ENCODE assay signal across 9 cellular contexts in the genomic region with DNA sequence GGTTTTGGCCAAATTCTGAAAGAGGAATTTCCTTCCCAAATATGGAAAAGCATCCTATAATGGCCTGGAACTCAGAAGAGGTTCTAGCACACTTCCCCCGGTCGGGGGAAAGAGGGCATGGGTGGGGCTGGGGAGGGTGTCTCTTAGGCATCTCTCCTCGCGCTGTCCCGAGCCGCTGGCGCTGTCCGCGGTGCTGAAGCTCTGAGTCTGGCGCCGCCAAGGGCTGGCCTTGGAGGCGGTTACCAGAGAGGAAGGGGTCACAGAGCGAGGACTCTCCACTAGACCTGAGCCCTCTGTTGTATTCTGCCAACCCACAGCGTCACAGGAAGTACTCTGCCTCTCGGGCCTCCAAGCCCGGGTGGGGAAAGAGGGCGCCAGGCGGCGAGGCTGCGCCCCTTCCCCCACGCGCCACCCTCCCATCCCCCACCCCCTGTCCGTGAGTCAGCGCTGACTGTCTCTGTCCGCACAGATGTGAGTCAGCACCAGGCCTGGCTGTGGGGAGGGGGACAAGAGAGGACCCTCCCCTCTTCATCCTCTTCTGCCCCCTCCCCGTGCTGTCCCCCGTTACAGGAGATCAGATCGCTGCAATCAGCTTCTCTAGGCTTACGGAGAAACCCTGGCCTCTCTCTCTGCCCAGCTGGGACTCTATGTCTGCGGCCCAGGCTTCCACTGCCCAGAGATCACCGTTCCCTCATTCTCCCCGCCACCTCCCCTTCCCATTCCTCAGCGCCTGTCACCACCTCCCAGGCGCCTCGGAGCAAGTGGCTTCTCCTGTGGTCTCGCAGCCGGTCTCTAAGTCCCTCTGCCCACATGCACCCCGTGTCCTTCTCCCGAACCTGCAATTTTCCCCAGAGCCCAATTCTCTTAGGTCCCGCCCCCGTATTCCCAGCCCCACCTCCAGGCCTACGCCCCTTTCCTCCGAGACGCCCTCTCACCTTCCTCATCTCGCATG. TPM values are rescaled to one million over a fixed set of nuclear protein-coding genes. Genes with fewer than 3 reads are reported as not detected.
DNase-seq lines count a peak whose midpoint lies in the region; ATAC-seq and TF ChIP-seq lines count a peak whose summit lies in the region.
"Had no signal": no experiment of that assay in that cellular context is flagged by ENCODE, and none has a peak within 500 bp of the region (broad histone marks: within the 10 kb centered on the region; RNA-seq: fewer than 3 reads in every experiment).

No MANE protein-coding gene starts in this region.

- H3K79me1 ChIP-seq in IMR-90 (ENCODE audit: low read depth in 1 of 2, low read length in 2 of 2) = no peaks in the 10 kb centered on the region

- in situ Hi-C loops in IMR-90 (cut with MboI; ENCODE audit: low sequenced_read_pairs) = no loop called here

- peak overlapping the region; percentile 32 for H2BK120ac ChIP-seq in IMR-90 (ENCODE audit: low read depth, low read length)

- ATAC-seq in IMR-90 (ENCODE audit: low read depth) (peak; percentile 98), GM19324 (IDR thresholded peaks at IDR 0.05; ENCODE audit: low FRiP score, unreplicated experiment) (no peak)

- no peaks in the 10 kb centered on the region for H3K36me3 Mint-ChIP-seq in T-helper 2 cell treated with Interferon-gamma antibody and Interleukin-4, amounts not matched to agents 5 μg/mL and 100 μg/mL, for 36 hours (ENCODE audit: low read depth)

- H3K4me1 Mint-ChIP-seq in T-helper 2 cell treated with Interferon-gamma antibody and Interleukin-4, amounts not matched to agents 5 μg/mL and 100 μg/mL, for 36 hours (ENCODE audit: low read depth) = no peaks in the 10 kb centered on the region

- H3K56ac ChIP-seq in IMR-90 (ENCODE audit: extremely low read depth, insufficient read depth, low read length) = no peak overlapping the region

- no peak overlapping the region for H3K4me3 Mint-ChIP-seq in T-helper 2 cell treated with Interferon-gamma antibody and Interleukin-4, amounts not matched to agents 5 μg/mL and 100 μg/mL, for 36 hours

- H3K18ac ChIP-seq in IMR-90 (ENCODE audit: low read depth, low read length) = no peak overlapping the region

- H2BK5ac ChIP-seq in IMR-90 (ENCODE audit: low read depth, low read length, poor library complexity, severe bottlenecking) = peak overlapping the region; percentile 54

- H3K36me3 ChIP-seq in IMR-90 (ENCODE audit: control insufficient read depth, insufficient read depth, low read length) = no peaks in the 10 kb centered on the region
- H3K36me3 ChIP-seq: thoracic aorta had no signal

- 1% methylated on average over 15 of the region's 45 CpGs; no CpG with 5 or more reads in 1 of the 2 experiments for WGBS in IMR-90 (ENCODE audit: extremely low coverage in 2 of 2, insufficient read length in 1 of 2), 2 experiments

- no peak overlapping the region for H4K5ac ChIP-seq in IMR-90 (ENCODE audit: low read depth, low read length)

- no TSS peak for BruUV-seq in IMR-90 (replicated peaks; lab: Mats Ljungman, UMichigan)

- H3K27ac ChIP-seq in IMR-90 (ENCODE audit: insufficient read depth, low read length) = peak overlapping the region; percentile 32; the same call in 1 of the 2 replicates
- H3K27ac ChIP-seq: thoracic aorta had no signal

- TF ChIP-seq RAD21 in IMR-90 (IDR thresholded peaks at IDR 0.05; ENCODE audit: low read length) = no peak

- peak overlapping the region; percentile 58; the same call in 1 of the 2 replicates for H2AK5ac ChIP-seq in IMR-90 (ENCODE audit: low read depth, low read length)

- H4K20me1 ChIP-seq in IMR-90 (ENCODE audit: insufficient read depth, low read length) = peaks cover 7% of the 10 kb centered on the region

- no peaks in the 10 kb centered on the region for H3K9me1 ChIP-seq in IMR-90 (ENCODE audit: insufficient read depth, low read length)

- TF ChIP-seq POLR2A in IMR-90 (IDR thresholded peaks at IDR 0.05; ENCODE audit: low read depth, low read length) = 0 out of 2 replicates have a peak, but pooled peaks have one; percentile 13

- H2BK20ac ChIP-seq in IMR-90 (ENCODE audit: low read depth, low read length) = no peak overlapping the region

- peaks cover 48% of the 10 kb centered on the region for H3K27me3 Mint-ChIP-seq in T-helper 2 cell treated with Interferon-gamma antibody and Interleukin-4, amounts not matched to agents 5 μg/mL and 100 μg/mL, for 36 hours (ENCODE audit: low read depth)

- H2AK9ac ChIP-seq in IMR-90 (replicated peaks; ENCODE audit: low read depth, low read length, poor library complexity) = peak overlapping the region; percentile 87

- no peak overlapping the region for H3K23ac ChIP-seq in IMR-90 (ENCODE audit: low read depth, low read length)

- H4K8ac ChIP-seq in IMR-90 (ENCODE audit: low read depth in 2 of 2, low read length in 2 of 2) = no peak overlapping the region

- H3K27ac Mint-ChIP-seq in T-helper 2 cell treated with Interferon-gamma antibody and Interleukin-4, amounts not matched to agents 5 μg/mL and 100 μg/mL, for 36 hours = no peak overlapping the region

- peak overlapping the region; percentile 85 for H3K4me2 ChIP-seq in IMR-90 (ENCODE audit: low read depth, low read length)

- peak overlapping the region; percentile 90 for H2AFZ ChIP-seq in IMR-90 (replicated peaks; ENCODE audit: low read length, poor library complexity)

- CTCF ChIA-PET in IMR-90 (lab: Yijun Ruan, JAX) = interaction anchor here (1.1 kb wide), 1 partner anchor 8 kb away, joined by 3 read pairs; no protein-coding TSS in a partner anchor

- peak overlapping the region; percentile 17; the same call in 1 of the 2 replicates for H3K4ac ChIP-seq in IMR-90 (ENCODE audit: low read depth, low read length)

- POLR2A ChIA-PET in IMR-90 (lab: Charles Lee; ENCODE audit: unreplicated experiment) = no interaction called here

- dilution Hi-C loops in IMR-90 (cut with HindIII; ENCODE audit: low sequenced_read_pairs, unreplicated experiment) = no loop called here

- intact Hi-C loops in IMR-90 (cut with micrococcal nuclease) = loop anchor here (5.0 kb wide), 1 partner anchor 34 kb away; no protein-coding TSS in a partner anchor

- H3K9me3 Mint-ChIP-seq in T-helper 2 cell treated with Interferon-gamma antibody and Interleukin-4, amounts not matched to agents 5 μg/mL and 100 μg/mL, for 36 hours = no peaks in the 10 kb centered on the region

- H3K27me3 ChIP-seq in IMR-90 (ENCODE audit: control insufficient read depth, insufficient read depth, low read length) = no peaks in the 10 kb centered on the region; the same call in 1 of the 2 replicates

- H3K4me3 ChIP-seq in IMR-90 (ENCODE audit: insufficient read depth, low read depth, low read length) (peak overlapping the region; percentile 59), iPS-11a (ENCODE audit: low read depth, low read length) (peak overlapping the region; percentile 47)
- H3K4me3 ChIP-seq: thoracic aorta had no signal

- 0 out of 2 replicates have a peak overlapping the region, but pooled peaks have one; percentile 23 for H4K91ac ChIP-seq in IMR-90 (ENCODE audit: insufficient read depth, low read depth, low read length)

- no peak overlapping the region for H2BK15ac ChIP-seq in IMR-90 (ENCODE audit: low read depth, low read length)

- H3K14ac ChIP-seq in IMR-90 (replicated peaks; ENCODE audit: low read depth, low read length) = no peak overlapping the region

- H3K4me1 ChIP-seq in IMR-90 (ENCODE audit: control insufficient read depth, insufficient read depth, low read length) = peaks cover 6% of the 10 kb centered on the region; the same call in 1 of the 2 replicates

- TF ChIP-seq CTCF in IMR-90 (conservative IDR thresholded peaks at IDR 0.05; ENCODE audit: low read depth, low read length) = no peak

- DNase-seq in DMS53 (lab: John Stamatoyannopoulos, UW) (peak; percentile 80), IMR-90 (peak; percentile 65), amniotic stem cell (lab: John Stamatoyannopoulos, UW) (peak; percentile 22), NK-92 (lab: John Stamatoyannopoulos, UW; ENCODE audit: unreplicated experiment) (no peak)
- peak; percentile 59 for DNase-seq in T-helper 2 cell treated with Interferon-gamma antibody and Interleukin-4, amounts not matched to agents 5 μg/mL and 100 μg/mL, for 36 hours (ENCODE audit: low spot score)
- peak; percentile 67 for DNase-seq in stimulated activated CD4-positive, alpha-beta T cell treated with anti-CD3 and anti-CD28 coated beads, Interleukin-12 subunit alpha, Interleukin-12 subunit beta, amount 100 ng/mL, for 4 hours

- H3K9ac ChIP-seq in IMR-90 (ENCODE audit: low read depth, low read length) = peak overlapping the region; percentile 8; the same call in 1 of the 2 replicates

- no peaks in the 10 kb centered on the region for H3K9me3 ChIP-seq in IMR-90 (ENCODE audit: control insufficient read depth, insufficient read depth, low read length)
- H3K9me3 ChIP-seq: thoracic aorta had no signal

TF ChIP-seq in IMR-90, 13 proteins besides CTCF, POLR2A, EP300 and RAD21:
- TF ChIP-seq MXI1 (IDR thresholded peaks at IDR 0.05; ENCODE audit: borderline replicate concordance, low read depth, low read length) (peak; percentile 80), FOS (IDR thresholded peaks at IDR 0.05; ENCODE audit: low read depth, low read length) (peak; percentile 66), MAZ (IDR thresholded peaks at IDR 0.05; ENCODE audit: borderline replicate concordance, low read depth, low read length) (peak; percentile 16; the same call in 1 of the 2 replicates), BHLHE40 (IDR thresholded peaks at IDR 0.05; ENCODE audit: low read depth, low read length) (no peak), RCOR1 (IDR thresholded peaks at IDR 0.05; ENCODE audit: insufficient replicate concordance, low read length) (peak; percentile 89)

RNA-seq across cellular contexts. Expression of a gene that starts 0.8 kb away (rescaled TPM):
- 4.4 and 5.2 TPM in 2 replicates for total RNA-seq in IMR-90 (2012; rRNA removed)
- 21.4 and 22.0 TPM in 2 replicates for polyA plus RNA-seq in IMR-90 (2012; rRNA removed)
- polyA plus RNA-seq in IMR-90 (2012; cell fraction: cytosol; rRNA removed) = 16.3 and 28.2 TPM in 2 replicates
- polyA plus RNA-seq in IMR-90 (2012; cell fraction: nucleus; rRNA removed; ENCODE audit: low replicate concordance) = 20.4 and 43.0 TPM in 2 replicates
- total RNA-seq: thoracic aorta had no signal

RNA-seq across cellular contexts. Expression of a gene that starts 24.1 kb away (rescaled TPM):
- total RNA-seq in IMR-90 (2012; rRNA removed) = not detected in 2 replicates
- polyA plus RNA-seq in IMR-90 (2012; rRNA removed) = not detected in 2 replicates
- not detected in 2 replicates for polyA plus RNA-seq in IMR-90 (2012; cell fraction: cytosol; rRNA removed)
- not detected in 2 replicates for polyA plus RNA-seq in IMR-90 (2012; cell fraction: nucleus; rRNA removed; ENCODE audit: low replicate concordance)
- total RNA-seq: thoracic aorta had no signal

RNA-seq across cellular contexts. Expression of a gene that starts 29.3 kb away (rescaled TPM):
- 30.6 and 43.0 TPM in 2 replicates for total RNA-seq in IMR-90 (2012; rRNA removed)
- 45.8 and 50.7 TPM in 2 replicates for polyA plus RNA-seq in IMR-90 (2012; rRNA removed)
- polyA plus RNA-seq in IMR-90 (2012; cell fraction: cytosol; rRNA removed) = 48.2 and 52.0 TPM in 2 replicates
- 150 and 169 TPM in 2 replicates for polyA plus RNA-seq in IMR-90 (2012; cell fraction: nucleus; rRNA removed; ENCODE audit: low replicate concordance)

RNA-seq across cellular contexts. Expression of a gene that starts 54.7 kb away (rescaled TPM):
- total RNA-seq in IMR-90 (2012; rRNA removed) = 21.9 and 26.1 TPM in 2 replicates
- 30.3 and 35.6 TPM in 2 replicates for polyA plus RNA-seq in IMR-90 (2012; rRNA removed)
- 19.5 and 39.0 TPM in 2 replicates for polyA plus RNA-seq in IMR-90 (2012; cell fraction: cytosol; rRNA removed)
- polyA plus RNA-seq in IMR-90 (2012; cell fraction: nucleus; rRNA removed; ENCODE audit: low replicate concordance) = 46.8 and 128 TPM in 2 replicates

RNA-seq across cellular contexts. Expression of a gene that starts 55.4 kb away (rescaled TPM):
- total RNA-seq in IMR-90 (2012; rRNA removed) = not detected in 2 replicates
- not detected in 2 replicates for polyA plus RNA-seq in IMR-90 (2012; rRNA removed)
- not detected in 2 replicates for polyA plus RNA-seq in IMR-90 (2012; cell fraction: cytosol; rRNA removed)
- polyA plus RNA-seq in IMR-90 (2012; cell fraction: nucleus; rRNA removed; ENCODE audit: low replicate concordance) = 0.05 TPM in 1 of 2 replicates, not detected in the other
- total RNA-seq: thoracic aorta had no signal
